Comparison of ENCODE assay signal across 1 cellular context in the genomic region with DNA sequence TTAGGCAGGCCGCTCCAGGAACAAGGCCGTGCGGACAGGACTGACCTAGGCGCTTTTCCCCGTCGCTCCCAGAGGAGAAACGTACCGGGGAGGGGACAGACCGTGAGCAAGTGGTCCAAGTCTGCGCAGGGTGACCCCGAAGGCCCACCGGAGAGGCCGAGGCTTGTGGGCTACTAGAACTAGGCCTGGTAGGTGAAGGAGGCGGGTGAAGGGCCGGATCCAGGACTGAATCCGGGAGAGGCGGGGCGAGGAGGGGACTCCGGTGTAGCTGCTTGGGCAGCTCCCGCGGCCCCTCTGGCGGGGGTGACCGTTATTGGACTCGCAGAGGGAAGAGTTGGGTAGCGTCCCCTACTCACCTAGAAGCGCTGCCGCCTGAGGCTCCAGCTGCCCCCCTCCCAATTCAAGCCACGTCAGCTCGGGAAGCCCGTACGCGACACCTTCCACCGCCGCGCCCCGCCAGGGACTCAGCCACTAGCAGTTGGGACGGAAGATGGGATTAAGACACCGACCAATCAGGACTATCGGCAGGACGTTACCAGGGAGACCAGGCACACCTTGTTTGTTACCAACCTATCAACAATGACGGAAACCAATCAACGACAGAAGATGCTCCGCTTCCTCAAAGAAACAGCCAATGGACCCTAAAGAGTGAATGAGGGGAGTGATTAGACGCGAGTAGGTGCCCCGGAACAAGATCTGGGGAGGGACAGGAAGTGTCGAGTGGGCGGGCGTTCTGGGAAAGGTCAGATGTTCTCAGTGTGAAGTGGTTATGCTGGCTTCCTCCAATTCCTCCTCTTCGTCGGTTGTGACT.
TF ChIP-seq lines count a peak whose summit lies in the region.

A gene with protein sequence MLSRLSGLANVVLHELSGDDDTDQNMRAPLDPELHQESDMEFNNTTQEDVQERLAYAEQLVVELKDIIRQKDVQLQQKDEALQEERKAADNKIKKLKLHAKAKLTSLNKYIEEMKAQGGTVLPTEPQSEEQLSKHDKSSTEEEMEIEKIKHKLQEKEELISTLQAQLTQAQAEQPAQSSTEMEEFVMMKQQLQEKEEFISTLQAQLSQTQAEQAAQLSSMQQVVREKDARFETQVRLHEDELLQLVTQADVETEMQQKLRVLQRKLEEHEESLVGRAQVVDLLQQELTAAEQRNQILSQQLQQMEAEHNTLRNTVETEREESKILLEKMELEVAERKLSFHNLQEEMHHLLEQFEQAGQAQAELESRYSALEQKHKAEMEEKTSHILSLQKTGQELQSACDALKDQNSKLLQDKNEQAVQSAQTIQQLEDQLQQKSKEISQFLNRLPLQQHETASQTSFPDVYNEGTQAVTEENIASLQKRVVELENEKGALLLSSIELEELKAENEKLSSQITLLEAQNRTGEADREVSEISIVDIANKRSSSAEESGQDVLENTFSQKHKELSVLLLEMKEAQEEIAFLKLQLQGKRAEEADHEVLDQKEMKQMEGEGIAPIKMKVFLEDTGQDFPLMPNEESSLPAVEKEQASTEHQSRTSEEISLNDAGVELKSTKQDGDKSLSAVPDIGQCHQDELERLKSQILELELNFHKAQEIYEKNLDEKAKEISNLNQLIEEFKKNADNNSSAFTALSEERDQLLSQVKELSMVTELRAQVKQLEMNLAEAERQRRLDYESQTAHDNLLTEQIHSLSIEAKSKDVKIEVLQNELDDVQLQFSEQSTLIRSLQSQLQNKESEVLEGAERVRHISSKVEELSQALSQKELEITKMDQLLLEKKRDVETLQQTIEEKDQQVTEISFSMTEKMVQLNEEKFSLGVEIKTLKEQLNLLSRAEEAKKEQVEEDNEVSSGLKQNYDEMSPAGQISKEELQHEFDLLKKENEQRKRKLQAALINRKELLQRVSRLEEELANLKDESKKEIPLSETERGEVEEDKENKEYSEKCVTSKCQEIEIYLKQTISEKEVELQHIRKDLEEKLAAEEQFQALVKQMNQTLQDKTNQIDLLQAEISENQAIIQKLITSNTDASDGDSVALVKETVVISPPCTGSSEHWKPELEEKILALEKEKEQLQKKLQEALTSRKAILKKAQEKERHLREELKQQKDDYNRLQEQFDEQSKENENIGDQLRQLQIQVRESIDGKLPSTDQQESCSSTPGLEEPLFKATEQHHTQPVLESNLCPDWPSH (N-terminal part only) (minus strand): TSS at position 466 of the 811 bp plus-strand sequence. CDS start 18,770 bp downstream, outside the sequence.

TF ChIP-seq in K562, 482 proteins besides CTCF, POLR2A, EP300 and RAD21 (continued from another document and continues in another):
- no peak for TF ChIP-seq ZNF639 (CRISPR knock-in tag; conservative IDR thresholded peaks at IDR 0.05 in 1 of 2, IDR thresholded peaks at IDR 0.05 in 1 of 2)
- no peak for TF ChIP-seq TSC22D4 (tag; IDR thresholded peaks at IDR 0.05)
- TF ChIP-seq RBM22 (IDR thresholded peaks at IDR 0.05; ENCODE audit: low read depth, low read length, poor library complexity, severe bottlenecking): peak; percentile 61
- TF ChIP-seq ARID3A (IDR thresholded peaks at IDR 0.05; ENCODE audit: borderline replicate concordance, low read depth, low read length): no peak
- TF ChIP-seq, protein P1, sequence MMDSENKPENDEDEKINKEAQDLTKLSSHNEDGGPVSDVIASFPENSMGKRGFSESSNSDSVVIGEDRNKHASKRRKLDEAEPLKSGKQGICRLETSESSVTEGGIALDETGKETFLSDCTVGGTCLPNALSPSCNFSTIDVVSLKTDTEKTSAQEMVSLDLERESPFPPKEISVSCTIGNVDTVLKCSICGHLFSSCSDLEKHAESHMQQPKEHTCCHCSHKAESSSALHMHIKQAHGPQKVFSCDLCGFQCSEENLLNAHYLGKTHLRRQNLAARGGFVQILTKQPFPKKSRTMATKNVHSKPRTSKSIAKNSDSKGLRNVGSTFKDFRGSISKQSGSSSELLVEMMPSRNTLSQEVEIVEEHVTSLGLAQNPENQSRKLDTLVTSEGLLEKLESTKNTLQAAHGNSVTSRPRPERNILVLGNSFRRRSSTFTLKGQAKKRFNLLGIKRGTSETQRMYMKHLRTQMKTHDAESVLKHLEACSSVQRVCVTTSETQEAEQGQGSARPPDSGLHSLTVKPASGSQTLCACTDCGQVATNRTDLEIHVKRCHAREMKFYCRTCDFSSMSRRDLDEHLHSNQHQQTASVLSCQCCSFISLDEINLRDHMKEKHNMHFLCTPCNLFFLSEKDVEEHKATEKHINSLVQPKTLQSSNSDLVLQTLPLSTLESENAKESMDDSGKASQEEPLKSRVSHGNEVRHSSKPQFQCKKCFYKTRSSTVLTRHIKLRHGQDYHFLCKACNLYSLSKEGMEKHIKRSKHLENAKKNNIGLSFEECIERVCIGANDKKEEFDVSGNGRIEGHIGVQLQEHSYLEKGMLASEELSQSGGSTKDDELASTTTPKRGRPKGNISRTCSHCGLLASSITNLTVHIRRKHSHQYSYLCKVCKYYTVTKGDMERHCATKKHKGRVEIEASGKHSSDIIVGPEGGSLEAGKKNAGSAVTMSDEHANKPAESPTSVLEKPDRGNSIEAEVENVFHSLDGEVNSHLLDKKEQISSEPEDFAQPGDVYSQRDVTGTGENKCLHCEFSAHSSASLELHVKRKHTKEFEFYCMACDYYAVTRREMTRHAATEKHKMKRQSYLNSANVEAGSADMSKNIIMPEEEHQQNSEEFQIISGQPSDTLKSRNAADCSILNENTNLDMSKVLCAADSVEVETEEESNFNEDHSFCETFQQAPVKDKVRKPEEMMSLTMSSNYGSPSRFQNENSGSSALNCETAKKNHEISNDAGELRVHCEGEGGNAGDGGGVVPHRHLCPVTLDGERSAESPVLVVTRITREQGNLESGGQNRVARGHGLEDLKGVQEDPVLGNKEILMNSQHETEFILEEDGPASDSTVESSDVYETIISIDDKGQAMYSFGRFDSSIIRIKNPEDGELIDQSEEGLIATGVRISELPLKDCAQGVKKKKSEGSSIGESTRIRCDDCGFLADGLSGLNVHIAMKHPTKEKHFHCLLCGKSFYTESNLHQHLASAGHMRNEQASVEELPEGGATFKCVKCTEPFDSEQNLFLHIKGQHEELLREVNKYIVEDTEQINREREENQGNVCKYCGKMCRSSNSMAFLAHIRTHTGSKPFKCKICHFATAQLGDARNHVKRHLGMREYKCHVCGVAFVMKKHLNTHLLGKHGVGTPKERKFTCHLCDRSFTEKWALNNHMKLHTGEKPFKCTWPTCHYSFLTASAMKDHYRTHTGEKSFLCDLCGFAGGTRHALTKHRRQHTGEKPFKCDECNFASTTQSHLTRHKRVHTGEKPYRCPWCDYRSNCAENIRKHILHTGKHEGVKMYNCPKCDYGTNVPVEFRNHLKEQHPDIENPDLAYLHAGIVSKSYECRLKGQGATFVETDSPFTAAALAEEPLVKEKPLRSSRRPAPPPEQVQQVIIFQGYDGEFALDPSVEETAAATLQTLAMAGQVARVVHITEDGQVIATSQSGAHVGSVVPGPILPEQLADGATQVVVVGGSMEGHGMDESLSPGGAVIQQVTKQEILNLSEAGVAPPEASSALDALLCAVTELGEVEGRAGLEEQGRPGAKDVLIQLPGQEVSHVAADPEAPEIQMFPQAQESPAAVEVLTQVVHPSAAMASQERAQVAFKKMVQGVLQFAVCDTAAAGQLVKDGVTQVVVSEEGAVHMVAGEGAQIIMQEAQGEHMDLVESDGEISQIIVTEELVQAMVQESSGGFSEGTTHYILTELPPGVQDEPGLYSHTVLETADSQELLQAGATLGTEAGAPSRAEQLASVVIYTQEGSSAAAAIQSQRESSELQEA (IDR thresholded peaks at IDR 0.05; ENCODE audit: low read depth): peak; percentile 89
- TF ChIP-seq TCFL5 (CRISPR knock-in tag; conservative IDR thresholded peaks at IDR 0.05): no peak
- no peak for TF ChIP-seq PHF21A (IDR thresholded peaks at IDR 0.05; ENCODE audit: borderline replicate concordance, low read depth)
- no peak for TF ChIP-seq HMG20A (CRISPR knock-in tag; conservative IDR thresholded peaks at IDR 0.05)
- TF ChIP-seq RFX1 (IDR thresholded peaks at IDR 0.05): peak; percentile 97
- no peak for TF ChIP-seq NFATC3 (IDR thresholded peaks at IDR 0.05)
- TF ChIP-seq MTF1 (CRISPR knock-in tag; IDR thresholded peaks at IDR 0.05; ENCODE audit: borderline replicate concordance): no peak
- TF ChIP-seq SMARCA5 (IDR thresholded peaks at IDR 0.05): no peak
- peak; percentile 88 for TF ChIP-seq TBP (optimal IDR thresholded peaks at IDR 0.05; ENCODE audit: low read depth, low read length)
- TF ChIP-seq TAL1 (IDR thresholded peaks at IDR 0.05): no peak
- TF ChIP-seq PBX2 (CRISPR knock-in tag; IDR thresholded peaks at IDR 0.05; ENCODE audit: low read depth): no peak
- TF ChIP-seq PBX2 (tag; conservative IDR thresholded peaks at IDR 0.05; ENCODE audit: low read depth): peak; percentile 83
- TF ChIP-seq ZBTB26 (CRISPR knock-in tag; IDR thresholded peaks at IDR 0.05): no peak
- no peak for TF ChIP-seq HEY1 (CRISPR knock-in tag; IDR thresholded peaks at IDR 0.05; ENCODE audit: borderline replicate concordance)
- TF ChIP-seq NFYB (IDR thresholded peaks at IDR 0.05; ENCODE audit: extremely low read depth, insufficient read length): peak; percentile 87
- TF ChIP-seq EHMT2 (IDR thresholded peaks at IDR 0.05): 0 out of 2 replicates have a peak, but pooled peaks have one; percentile 83
- no peak for TF ChIP-seq ZBTB2 (IDR thresholded peaks at IDR 0.05)
- no peak for TF ChIP-seq HOXB6 (CRISPR knock-in tag; IDR thresholded peaks at IDR 0.05; ENCODE audit: borderline replicate concordance)
- TF ChIP-seq, protein P2, sequence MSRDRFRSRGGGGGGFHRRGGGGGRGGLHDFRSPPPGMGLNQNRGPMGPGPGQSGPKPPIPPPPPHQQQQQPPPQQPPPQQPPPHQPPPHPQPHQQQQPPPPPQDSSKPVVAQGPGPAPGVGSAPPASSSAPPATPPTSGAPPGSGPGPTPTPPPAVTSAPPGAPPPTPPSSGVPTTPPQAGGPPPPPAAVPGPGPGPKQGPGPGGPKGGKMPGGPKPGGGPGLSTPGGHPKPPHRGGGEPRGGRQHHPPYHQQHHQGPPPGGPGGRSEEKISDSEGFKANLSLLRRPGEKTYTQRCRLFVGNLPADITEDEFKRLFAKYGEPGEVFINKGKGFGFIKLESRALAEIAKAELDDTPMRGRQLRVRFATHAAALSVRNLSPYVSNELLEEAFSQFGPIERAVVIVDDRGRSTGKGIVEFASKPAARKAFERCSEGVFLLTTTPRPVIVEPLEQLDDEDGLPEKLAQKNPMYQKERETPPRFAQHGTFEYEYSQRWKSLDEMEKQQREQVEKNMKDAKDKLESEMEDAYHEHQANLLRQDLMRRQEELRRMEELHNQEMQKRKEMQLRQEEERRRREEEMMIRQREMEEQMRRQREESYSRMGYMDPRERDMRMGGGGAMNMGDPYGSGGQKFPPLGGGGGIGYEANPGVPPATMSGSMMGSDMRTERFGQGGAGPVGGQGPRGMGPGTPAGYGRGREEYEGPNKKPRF (IDR thresholded peaks at IDR 0.05; ENCODE audit: low read depth, low read length): no peak
- TF ChIP-seq MBD2 (IDR thresholded peaks at IDR 0.05; ENCODE audit: borderline replicate concordance, low read depth): peak; percentile 90
